In genomic region chr4:856468-856901, GRCh38 we compare ENCODE assay signal across 2 cellular contexts.
TF ChIP-seq lines count a peak whose summit lies in the region.

No MANE protein-coding gene starts in this region.

TF ChIP-seq in K562, 482 proteins besides CTCF, POLR2A, EP300 and RAD21 (continued from another document):
- TF ChIP-seq, protein P1, sequence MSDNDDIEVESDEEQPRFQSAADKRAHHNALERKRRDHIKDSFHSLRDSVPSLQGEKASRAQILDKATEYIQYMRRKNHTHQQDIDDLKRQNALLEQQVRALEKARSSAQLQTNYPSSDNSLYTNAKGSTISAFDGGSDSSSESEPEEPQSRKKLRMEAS (CRISPR knock-in tag; IDR thresholded peaks at IDR 0.05) = 0 out of 2 replicates have a peak, but pooled peaks have one; percentile 31
- TF ChIP-seq CBFB (CRISPR knock-in tag; IDR thresholded peaks at IDR 0.05) = 0 out of 2 replicates have a peak, but pooled peaks have one; percentile 66
- TF ChIP-seq, protein P2, sequence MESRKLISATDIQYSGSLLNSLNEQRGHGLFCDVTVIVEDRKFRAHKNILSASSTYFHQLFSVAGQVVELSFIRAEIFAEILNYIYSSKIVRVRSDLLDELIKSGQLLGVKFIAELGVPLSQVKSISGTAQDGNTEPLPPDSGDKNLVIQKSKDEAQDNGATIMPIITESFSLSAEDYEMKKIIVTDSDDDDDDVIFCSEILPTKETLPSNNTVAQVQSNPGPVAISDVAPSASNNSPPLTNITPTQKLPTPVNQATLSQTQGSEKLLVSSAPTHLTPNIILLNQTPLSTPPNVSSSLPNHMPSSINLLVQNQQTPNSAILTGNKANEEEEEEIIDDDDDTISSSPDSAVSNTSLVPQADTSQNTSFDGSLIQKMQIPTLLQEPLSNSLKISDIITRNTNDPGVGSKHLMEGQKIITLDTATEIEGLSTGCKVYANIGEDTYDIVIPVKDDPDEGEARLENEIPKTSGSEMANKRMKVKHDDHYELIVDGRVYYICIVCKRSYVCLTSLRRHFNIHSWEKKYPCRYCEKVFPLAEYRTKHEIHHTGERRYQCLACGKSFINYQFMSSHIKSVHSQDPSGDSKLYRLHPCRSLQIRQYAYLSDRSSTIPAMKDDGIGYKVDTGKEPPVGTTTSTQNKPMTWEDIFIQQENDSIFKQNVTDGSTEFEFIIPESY (CRISPR knock-in tag; IDR thresholded peaks at IDR 0.05) = peak; percentile 85

TF ChIP-seq in WTC11, 78 proteins besides CTCF, POLR2A, EP300 and RAD21 (continued from another document):
- no peak for TF ChIP-seq ZNF219 (CRISPR knock-in tag; IDR thresholded peaks at IDR 0.05; ENCODE audit: borderline replicate concordance)
- no peak for TF ChIP-seq ZNF232 (CRISPR knock-in tag; IDR thresholded peaks at IDR 0.05)
- TF ChIP-seq RELA (CRISPR knock-in tag; IDR thresholded peaks at IDR 0.05; ENCODE audit: borderline replicate concordance) = no peak
- TF ChIP-seq, protein P3, sequence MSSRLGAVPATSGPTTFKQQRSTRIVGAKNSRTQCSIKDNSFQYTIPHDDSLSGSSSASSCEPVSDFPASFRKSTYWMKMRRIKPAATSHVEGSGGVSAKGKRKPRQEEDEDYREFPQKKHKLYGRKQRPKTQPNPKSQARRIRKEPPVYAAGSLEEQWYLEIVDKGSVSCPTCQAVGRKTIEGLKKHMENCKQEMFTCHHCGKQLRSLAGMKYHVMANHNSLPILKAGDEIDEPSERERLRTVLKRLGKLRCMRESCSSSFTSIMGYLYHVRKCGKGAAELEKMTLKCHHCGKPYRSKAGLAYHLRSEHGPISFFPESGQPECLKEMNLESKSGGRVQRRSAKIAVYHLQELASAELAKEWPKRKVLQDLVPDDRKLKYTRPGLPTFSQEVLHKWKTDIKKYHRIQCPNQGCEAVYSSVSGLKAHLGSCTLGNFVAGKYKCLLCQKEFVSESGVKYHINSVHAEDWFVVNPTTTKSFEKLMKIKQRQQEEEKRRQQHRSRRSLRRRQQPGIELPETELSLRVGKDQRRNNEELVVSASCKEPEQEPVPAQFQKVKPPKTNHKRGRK (CRISPR knock-in tag; IDR thresholded peaks at IDR 0.05; ENCODE audit: borderline replicate concordance) = no peak
- no peak for TF ChIP-seq KAT7 (CRISPR knock-in tag; IDR thresholded peaks at IDR 0.05; ENCODE audit: borderline replicate concordance)
- no peak for TF ChIP-seq JAZF1 (CRISPR knock-in tag; IDR thresholded peaks at IDR 0.05)
- TF ChIP-seq NR3C1 (CRISPR knock-in tag; conservative IDR thresholded peaks at IDR 0.05; ENCODE audit: low read depth) = no peak
- TF ChIP-seq, protein P4, sequence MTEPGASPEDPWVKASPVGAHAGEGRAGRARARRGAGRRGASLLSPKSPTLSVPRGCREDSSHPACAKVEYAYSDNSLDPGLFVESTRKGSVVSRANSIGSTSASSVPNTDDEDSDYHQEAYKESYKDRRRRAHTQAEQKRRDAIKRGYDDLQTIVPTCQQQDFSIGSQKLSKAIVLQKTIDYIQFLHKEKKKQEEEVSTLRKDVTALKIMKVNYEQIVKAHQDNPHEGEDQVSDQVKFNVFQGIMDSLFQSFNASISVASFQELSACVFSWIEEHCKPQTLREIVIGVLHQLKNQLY (CRISPR knock-in tag; IDR thresholded peaks at IDR 0.05) = no peak
- TF ChIP-seq, protein P5, sequence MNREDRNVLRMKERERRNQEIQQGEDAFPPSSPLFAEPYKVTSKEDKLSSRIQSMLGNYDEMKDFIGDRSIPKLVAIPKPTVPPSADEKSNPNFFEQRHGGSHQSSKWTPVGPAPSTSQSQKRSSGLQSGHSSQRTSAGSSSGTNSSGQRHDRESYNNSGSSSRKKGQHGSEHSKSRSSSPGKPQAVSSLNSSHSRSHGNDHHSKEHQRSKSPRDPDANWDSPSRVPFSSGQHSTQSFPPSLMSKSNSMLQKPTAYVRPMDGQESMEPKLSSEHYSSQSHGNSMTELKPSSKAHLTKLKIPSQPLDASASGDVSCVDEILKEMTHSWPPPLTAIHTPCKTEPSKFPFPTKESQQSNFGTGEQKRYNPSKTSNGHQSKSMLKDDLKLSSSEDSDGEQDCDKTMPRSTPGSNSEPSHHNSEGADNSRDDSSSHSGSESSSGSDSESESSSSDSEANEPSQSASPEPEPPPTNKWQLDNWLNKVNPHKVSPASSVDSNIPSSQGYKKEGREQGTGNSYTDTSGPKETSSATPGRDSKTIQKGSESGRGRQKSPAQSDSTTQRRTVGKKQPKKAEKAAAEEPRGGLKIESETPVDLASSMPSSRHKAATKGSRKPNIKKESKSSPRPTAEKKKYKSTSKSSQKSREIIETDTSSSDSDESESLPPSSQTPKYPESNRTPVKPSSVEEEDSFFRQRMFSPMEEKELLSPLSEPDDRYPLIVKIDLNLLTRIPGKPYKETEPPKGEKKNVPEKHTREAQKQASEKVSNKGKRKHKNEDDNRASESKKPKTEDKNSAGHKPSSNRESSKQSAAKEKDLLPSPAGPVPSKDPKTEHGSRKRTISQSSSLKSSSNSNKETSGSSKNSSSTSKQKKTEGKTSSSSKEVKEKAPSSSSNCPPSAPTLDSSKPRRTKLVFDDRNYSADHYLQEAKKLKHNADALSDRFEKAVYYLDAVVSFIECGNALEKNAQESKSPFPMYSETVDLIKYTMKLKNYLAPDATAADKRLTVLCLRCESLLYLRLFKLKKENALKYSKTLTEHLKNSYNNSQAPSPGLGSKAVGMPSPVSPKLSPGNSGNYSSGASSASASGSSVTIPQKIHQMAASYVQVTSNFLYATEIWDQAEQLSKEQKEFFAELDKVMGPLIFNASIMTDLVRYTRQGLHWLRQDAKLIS (CRISPR knock-in tag; IDR thresholded peaks at IDR 0.05; ENCODE audit: borderline replicate concordance) = no peak
- TF ChIP-seq CREM (CRISPR knock-in tag; IDR thresholded peaks at IDR 0.05) = no peak
- no peak for TF ChIP-seq TEAD1 (CRISPR knock-in tag; IDR thresholded peaks at IDR 0.05)
- TF ChIP-seq ZNF121 (CRISPR knock-in tag; IDR thresholded peaks at IDR 0.05) = no peak
- TF ChIP-seq, protein P6, sequence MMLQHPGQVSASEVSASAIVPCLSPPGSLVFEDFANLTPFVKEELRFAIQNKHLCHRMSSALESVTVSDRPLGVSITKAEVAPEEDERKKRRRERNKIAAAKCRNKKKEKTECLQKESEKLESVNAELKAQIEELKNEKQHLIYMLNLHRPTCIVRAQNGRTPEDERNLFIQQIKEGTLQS (CRISPR knock-in tag; conservative IDR thresholded peaks at IDR 0.05) = no peak
TF ChIP-seq in WTC11: peak in this region for 0.
